35 cellular contexts compared by ENCODE assay signal in genomic region chr9:21174671-21175070, GRCh38. TPM values are rescaled to one million over a fixed set of nuclear protein-coding genes. Genes with fewer than 3 reads are reported as not detected.
"Had no signal": no experiment of that assay in that cellular context is flagged by ENCODE, and none has a peak within 500 bp of the region (broad histone marks: within the 10 kb centered on the region; RNA-seq: fewer than 3 reads in every experiment).

No MANE protein-coding gene starts in this region.

- H3K27ac ChIP-seq: body of pancreas, coronary artery, dorsolateral prefrontal cortex, heart left ventricle, left lung, testis, transverse colon had no signal

- DNase-seq: activated CD4-positive, alpha-beta T cell treated with anti-CD3 and anti-CD28 coated beads for 1 hour; activated CD4-positive, alpha-beta T cell treated with anti-CD3 and anti-CD28 coated beads, Interleukin-2, amount 50 U/mL, for 1 hour; activated CD8-positive, alpha-beta memory T cell treated with anti-CD3 and anti-CD28 coated beads, Interleukin-2, amount 10 ng/mL, durations not matched to agents 7 days and 5 days; activated CD8-positive, alpha-beta T cell treated with anti-CD3 and anti-CD28 coated beads, Interleukin-2, amount 10 ng/mL, durations not matched to agents 7 days and 5 days; activated effector memory CD4-positive, alpha-beta T cell treated with Interleukin-2 at 50 U/mL for 16 hours; activated naive CD4-positive, alpha-beta T cell treated with Interleukin-2 at 50 U/mL for 16 hours; activated T-cell treated with anti-CD3 and anti-CD28 coated beads, Interleukin-2, amount 50 U/mL, for 72 hours; anterior cingulate cortex; body of pancreas; dorsolateral prefrontal cortex; effector memory CD4-positive, alpha-beta T cell; erythroblast; heart left ventricle; left lung; mucosa of descending colon; posterior cingulate gyrus; right cardiac atrium; stimulated activated CD4-positive, alpha-beta T cell treated with anti-CD3 and anti-CD28 coated beads, Interleukin-2, amount 100 ng/mL, for 48 hours; stimulated activated naive CD4-positive, alpha-beta T cell treated with Interleukin-2 at 50 U/mL for 16 hours; T-helper 9 cell; testis; transverse colon had no signal

- H3K27ac Mint-ChIP-seq: activated CD8-positive, alpha-beta memory T cell treated with anti-CD3 and anti-CD28 coated beads, Interleukin-2, amount 10 ng/mL, durations not matched to agents 7 days and 5 days; activated CD8-positive, alpha-beta T cell treated with anti-CD3 and anti-CD28 coated beads, Interleukin-2, amount 10 ng/mL, durations not matched to agents 7 days and 5 days; activated naive CD8-positive, alpha-beta T cell; activated T-cell treated with anti-CD3 and anti-CD28 coated beads, Interleukin-2, amount 50 U/mL, for 72 hours; nephron; T-helper 1 cell treated with Interleukin-12 subunit alpha and Interleukin-12 subunit beta and Interleukin-4 antibody, amounts not matched to agents 30 μg/mL and 1 μg/mL, for 36 hours had no signal

- H3K9me3 Mint-ChIP-seq: activated T-cell treated with anti-CD3 and anti-CD28 coated beads, Interleukin-2, amount 50 U/mL, for 72 hours; nephron; T-helper 1 cell treated with Interleukin-12 subunit alpha and Interleukin-12 subunit beta and Interleukin-4 antibody, amounts not matched to agents 30 μg/mL and 1 μg/mL, for 36 hours had no signal

- ATAC-seq: activated CD8-positive, alpha-beta memory T cell treated with anti-CD3 and anti-CD28 coated beads, Interleukin-2, amount 10 ng/mL, durations not matched to agents 7 days and 5 days; activated CD8-positive, alpha-beta T cell treated with anti-CD3 and anti-CD28 coated beads, Interleukin-2, amount 10 ng/mL, durations not matched to agents 7 days and 5 days; activated T-cell treated with anti-CD3 and anti-CD28 coated beads, Interleukin-2, amount 50 U/mL, for 72 hours; body of pancreas; heart left ventricle; left lung; mucosa of descending colon; right cardiac atrium had no signal

- H3K27me3 ChIP-seq: body of pancreas, heart left ventricle, left lung, testis, transverse colon had no signal

- H3K4me3 Mint-ChIP-seq: activated CD8-positive, alpha-beta memory T cell treated with anti-CD3 and anti-CD28 coated beads, Interleukin-2, amount 10 ng/mL, durations not matched to agents 7 days and 5 days; activated CD8-positive, alpha-beta T cell treated with anti-CD3 and anti-CD28 coated beads, Interleukin-2, amount 10 ng/mL, durations not matched to agents 7 days and 5 days; activated naive CD8-positive, alpha-beta T cell; activated T-cell treated with anti-CD3 and anti-CD28 coated beads, Interleukin-2, amount 50 U/mL, for 72 hours; nephron; T-helper 1 cell treated with Interleukin-12 subunit alpha and Interleukin-12 subunit beta and Interleukin-4 antibody, amounts not matched to agents 30 μg/mL and 1 μg/mL, for 36 hours had no signal

- H3K4me3 ChIP-seq: body of pancreas, coronary artery, dorsolateral prefrontal cortex, heart left ventricle, left lung, lung, mucosa of descending colon, testis, transverse colon had no signal

- H3K36me3 Mint-ChIP-seq: activated CD8-positive, alpha-beta memory T cell treated with anti-CD3 and anti-CD28 coated beads, Interleukin-2, amount 10 ng/mL, durations not matched to agents 7 days and 5 days; activated naive CD8-positive, alpha-beta T cell had no signal

- H3K4me1 Mint-ChIP-seq: activated CD8-positive, alpha-beta memory T cell treated with anti-CD3 and anti-CD28 coated beads, Interleukin-2, amount 10 ng/mL, durations not matched to agents 7 days and 5 days; nephron had no signal

- H3K4me1 ChIP-seq: body of pancreas, heart left ventricle, left lung, testis, transverse colon had no signal

RNA-seq across cellular contexts. Expression of gene IFNA21, which starts 8.2 kb away (rescaled TPM):
- total RNA-seq: activated CD8-positive, alpha-beta memory T cell treated with anti-CD3 and anti-CD28 coated beads, Interleukin-2, amount 10 ng/mL, durations not matched to agents 7 days and 5 days; activated CD8-positive, alpha-beta T cell treated with anti-CD3 and anti-CD28 coated beads, Interleukin-2, amount 10 ng/mL, durations not matched to agents 7 days and 5 days; activated T-cell treated with anti-CD3 and anti-CD28 coated beads, Interleukin-2, amount 50 U/mL, for 72 hours; body of pancreas; cardiac septum; cerebellum; dorsolateral prefrontal cortex; fibroblast of lung; heart left ventricle; left lung; lung; mesenteric fat pad; mucosa of descending colon; myocyte; osteoblast; right cardiac atrium; skeletal muscle tissue; testis; transverse colon had no signal
- polyA plus RNA-seq: adipose tissue, fibroblast of lung, heart left ventricle, lung, right cardiac atrium had no signal

RNA-seq across cellular contexts. Expression of gene IFNA4, which starts 12.7 kb away (rescaled TPM):
- total RNA-seq: activated CD8-positive, alpha-beta memory T cell treated with anti-CD3 and anti-CD28 coated beads, Interleukin-2, amount 10 ng/mL, durations not matched to agents 7 days and 5 days; activated CD8-positive, alpha-beta T cell treated with anti-CD3 and anti-CD28 coated beads, Interleukin-2, amount 10 ng/mL, durations not matched to agents 7 days and 5 days; activated T-cell treated with anti-CD3 and anti-CD28 coated beads, Interleukin-2, amount 50 U/mL, for 72 hours; body of pancreas; cardiac septum; cerebellum; dorsolateral prefrontal cortex; fibroblast of lung; heart left ventricle; left lung; lung; mesenteric fat pad; mucosa of descending colon; myocyte; osteoblast; right cardiac atrium; skeletal muscle tissue; testis; transverse colon had no signal
- polyA plus RNA-seq: adipose tissue, fibroblast of lung, heart left ventricle, lung, right cardiac atrium had no signal

RNA-seq across cellular contexts. Expression of gene IFNA7, which starts 27.3 kb away (rescaled TPM):
- total RNA-seq: activated CD8-positive, alpha-beta memory T cell treated with anti-CD3 and anti-CD28 coated beads, Interleukin-2, amount 10 ng/mL, durations not matched to agents 7 days and 5 days; activated CD8-positive, alpha-beta T cell treated with anti-CD3 and anti-CD28 coated beads, Interleukin-2, amount 10 ng/mL, durations not matched to agents 7 days and 5 days; activated T-cell treated with anti-CD3 and anti-CD28 coated beads, Interleukin-2, amount 50 U/mL, for 72 hours; body of pancreas; cardiac septum; cerebellum; dorsolateral prefrontal cortex; fibroblast of lung; heart left ventricle; left lung; lung; mesenteric fat pad; mucosa of descending colon; myocyte; osteoblast; right cardiac atrium; skeletal muscle tissue; testis; transverse colon had no signal
- polyA plus RNA-seq: adipose tissue, fibroblast of lung, heart left ventricle, lung, right cardiac atrium had no signal

RNA-seq across cellular contexts. Expression of gene IFNA10, which starts 32.3 kb away (rescaled TPM):
- total RNA-seq: activated CD8-positive, alpha-beta memory T cell treated with anti-CD3 and anti-CD28 coated beads, Interleukin-2, amount 10 ng/mL, durations not matched to agents 7 days and 5 days; activated CD8-positive, alpha-beta T cell treated with anti-CD3 and anti-CD28 coated beads, Interleukin-2, amount 10 ng/mL, durations not matched to agents 7 days and 5 days; activated T-cell treated with anti-CD3 and anti-CD28 coated beads, Interleukin-2, amount 50 U/mL, for 72 hours; body of pancreas; cardiac septum; cerebellum; dorsolateral prefrontal cortex; fibroblast of lung; heart left ventricle; left lung; lung; mesenteric fat pad; mucosa of descending colon; myocyte; osteoblast; right cardiac atrium; skeletal muscle tissue; testis; transverse colon had no signal
- polyA plus RNA-seq: adipose tissue, fibroblast of lung, heart left ventricle, lung, right cardiac atrium had no signal

RNA-seq across cellular contexts. Expression of gene IFNW1, which starts 33.0 kb away (rescaled TPM):
- total RNA-seq: activated CD8-positive, alpha-beta T cell treated with anti-CD3 and anti-CD28 coated beads, Interleukin-2, amount 10 ng/mL, durations not matched to agents 7 days and 5 days; activated T-cell treated with anti-CD3 and anti-CD28 coated beads, Interleukin-2, amount 50 U/mL, for 72 hours; body of pancreas; cardiac septum; cerebellum; dorsolateral prefrontal cortex; fibroblast of lung; heart left ventricle; left lung; lung; mesenteric fat pad; mucosa of descending colon; myocyte; osteoblast; right cardiac atrium; skeletal muscle tissue; testis; transverse colon had no signal
- polyA plus RNA-seq: adipose tissue, fibroblast of lung, heart left ventricle, lung, right cardiac atrium had no signal
